In the genomic region with DNA sequence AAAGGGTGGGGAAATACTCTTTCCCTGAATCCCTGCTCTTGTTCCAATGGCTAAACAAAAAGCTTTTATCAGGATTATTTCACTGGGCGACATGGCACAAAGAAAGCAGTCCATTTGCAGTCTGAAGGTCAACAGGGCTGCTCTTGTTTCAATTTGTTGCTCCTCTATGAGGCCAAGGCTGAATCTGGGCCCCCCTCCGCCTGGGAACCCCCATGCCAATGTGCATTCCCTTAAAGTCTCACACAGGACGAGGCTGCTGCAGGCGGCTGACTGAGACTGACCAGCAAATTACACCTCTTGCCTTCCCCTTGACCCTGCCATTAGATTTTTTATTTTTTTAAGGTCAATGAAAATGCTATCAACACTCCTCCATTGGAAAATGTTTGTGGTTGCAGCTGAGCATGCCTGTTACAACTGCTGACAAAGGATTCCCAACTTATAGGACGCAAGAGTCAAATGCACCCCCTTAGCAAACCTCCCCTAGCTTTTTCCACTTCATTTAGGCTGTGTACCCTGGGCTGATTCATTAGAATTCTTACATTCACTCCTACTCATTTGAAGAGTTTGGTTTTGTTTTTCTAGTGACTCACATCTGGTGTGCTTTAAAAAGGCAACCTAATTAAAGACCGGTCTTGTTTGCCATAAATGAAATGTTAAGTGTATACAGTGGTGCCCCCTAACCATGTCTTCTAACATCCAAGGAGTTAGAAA, we compare ENCODE assay signal across 9 cellular contexts.
DNase-seq lines count a peak whose midpoint lies in the region; ATAC-seq and TF ChIP-seq lines count a peak whose summit lies in the region.
"Had no signal": no experiment of that assay in that cellular context is flagged by ENCODE, and none has a peak within 500 bp of the region (broad histone marks: within the 10 kb centered on the region; RNA-seq: fewer than 3 reads in every experiment).

No MANE protein-coding gene starts in this region.

- CTCF ChIA-PET in RWPE1 (lab: Yijun Ruan, JAX): interaction anchor here (0.7 kb wide), 1 partner anchor 63 kb away, joined by 3 read pairs; no protein-coding TSS in a partner anchor

- H3K27ac ChIP-seq in RWPE1: no peak overlapping the region

- no peak for ATAC-seq in GM21447 (IDR thresholded peaks at IDR 0.05; ENCODE audit: unreplicated experiment)

- peak; percentile 23 to 24 for DNase-seq in activated CD4-positive, alpha-beta T cell treated with anti-CD3 and anti-CD28 coated beads for 4 hours
- no peak for DNase-seq in activated CD4-positive, alpha-beta T cell treated with anti-CD3 and anti-CD28 coated beads for 48 hours
- DNase-seq in RWPE1 (ENCODE audit: low spot score) (peak; percentile 34), fibroblast of gingiva (ENCODE audit: low read depth) (peak; percentile 14), skeletal muscle cell (ENCODE audit: low read depth) (peak; percentile 59), NCI-H748 treated with DMSO at 0.1 percent for 48 hours (lab: John Stamatoyannopoulos, UW) (no peak)
- DNase-seq in activated effector memory CD4-positive, alpha-beta T cell treated with Interleukin-2 at 50 U/mL for 16 hours: no peak
- DNase-seq: BE2C had no signal

- H3K4me3 ChIP-seq in skeletal muscle cell (ENCODE audit: low read depth, low read length): no peak overlapping the region

- no peak for TF ChIP-seq CTCF in RWPE1 (conservative IDR thresholded peaks at IDR 0.05; ENCODE audit: low read depth)

- POLR2A ChIA-PET in RWPE1 (lab: Yijun Ruan, JAX; ENCODE audit: low non-redundant PET): no interaction called here

Comparison
In these comparisons a context has a peak if more than half of its experiments do, and no peak if none do; other contexts are left out.
1. DNase-seq: peak in activated CD4-positive, alpha-beta T cell treated with anti-CD3 and anti-CD28 coated beads for 4 hours (2 of 2), RWPE1 (single experiment), fibroblast of gingiva (single experiment) and skeletal muscle cell (single experiment); none in activated CD4-positive, alpha-beta T cell treated with anti-CD3 and anti-CD28 coated beads for 48 hours (single experiment), NCI-H748 treated with DMSO at 0.1 percent for 48 hours (single experiment) and activated effector memory CD4-positive, alpha-beta T cell treated with Interleukin-2 at 50 U/mL for 16 hours (single experiment).